In the genomic region with DNA sequence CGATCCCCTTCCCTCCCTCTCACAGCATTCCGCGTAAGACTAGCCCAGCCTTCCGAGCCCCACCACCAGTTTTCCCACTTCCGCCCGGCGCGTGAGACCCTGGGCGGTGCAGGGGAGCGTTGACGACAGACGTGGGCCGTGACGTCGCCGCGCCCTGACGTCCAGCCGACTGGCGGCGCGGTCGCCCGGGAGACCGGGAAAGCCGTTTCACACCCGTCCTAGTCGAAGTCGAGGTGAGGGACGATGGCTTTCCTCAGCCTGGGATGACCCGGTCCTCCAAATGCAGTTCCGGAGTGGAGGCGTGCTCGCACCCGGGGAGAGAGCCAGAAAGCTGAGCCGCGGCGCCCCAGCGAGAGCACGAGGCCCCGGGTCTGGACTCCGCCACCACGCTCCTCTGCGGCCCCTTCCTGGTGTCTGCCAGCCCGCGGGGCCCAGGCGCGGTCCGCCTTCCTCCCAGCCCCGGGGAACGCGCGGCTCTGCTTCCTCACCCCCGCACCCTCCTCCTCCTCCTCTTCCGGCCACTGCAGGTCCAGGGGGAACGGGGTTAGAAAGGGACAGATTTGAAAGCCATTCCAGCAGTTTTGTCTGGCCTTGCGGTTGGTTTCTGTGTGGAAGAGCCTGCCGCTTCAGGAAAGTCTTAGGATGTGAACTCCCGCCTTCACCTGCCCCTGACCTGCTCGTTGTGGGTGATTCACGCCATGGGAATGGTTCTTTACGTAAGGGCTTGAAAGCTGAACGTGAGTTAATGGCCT, we compare ENCODE assay signal across 8 cellular contexts. TPM values are rescaled to one million over a fixed set of nuclear protein-coding genes. Genes with fewer than 3 reads are reported as not detected.
DNase-seq lines count a peak whose midpoint lies in the region; ATAC-seq and TF ChIP-seq lines count a peak whose summit lies in the region.

A gene (plus strand): TSS at position 210 of the 752 bp plus-strand sequence. CDS start 2,977 bp downstream, outside the sequence.

- peak within 1 kb of the TSS; percentile 96 to 99 (median 97) for H3K27ac Mint-ChIP-seq in CD4-positive, CD25-positive, alpha-beta regulatory T cell

- peak within 1 kb of the TSS; percentile 88 for H3K4me3 ChIP-seq in CD4-positive, CD25-positive, alpha-beta regulatory T cell (ENCODE audit: low read depth, low read length)
- H3K4me3 ChIP-seq in NT2/D1 (ENCODE audit: insufficient read length, low read depth) (peak within 1 kb of the TSS; percentile 66), mucosa of descending colon (peak within 1 kb of the TSS; percentile 43)

- H3K27me3 ChIP-seq in CD4-positive, CD25-positive, alpha-beta regulatory T cell (ENCODE audit: control insufficient read depth, insufficient read depth, low read length): no peaks in the 10 kb centered on the region
- H3K27me3 ChIP-seq in NT2/D1 (ENCODE audit: insufficient read depth, insufficient read length): peaks cover 3% of the 10 kb centered on the region

- no peaks in the 10 kb centered on the region for H3K9me3 Mint-ChIP-seq in CD4-positive, CD25-positive, alpha-beta regulatory T cell

- peaks cover 5 to 22% (median 16%) of the 10 kb centered on the region in 4 donors for H3K4me1 Mint-ChIP-seq in CD4-positive, CD25-positive, alpha-beta regulatory T cell

- peaks cover 18% of the 10 kb centered on the region for H3K4me1 ChIP-seq in CD4-positive, CD25-positive, alpha-beta regulatory T cell (ENCODE audit: control insufficient read depth, insufficient read depth, low read length, poor library complexity, severe bottlenecking)
- H3K4me1 ChIP-seq in NT2/D1 (ENCODE audit: insufficient read depth, insufficient read length) (no peaks in the 10 kb centered on the region), mucosa of descending colon (ENCODE audit: low read depth) (no peaks in the 10 kb centered on the region)

- no peak for TF ChIP-seq CTCF in mucosa of descending colon (IDR thresholded peaks at IDR 0.05)

- H3K4me3 Mint-ChIP-seq in CD4-positive, CD25-positive, alpha-beta regulatory T cell: peak within 1 kb of the TSS; percentile 91 to 97 (median 93)

- ATAC-seq in CD4-positive, CD25-positive, alpha-beta regulatory T cell (ENCODE audit: low read depth in 2 of 2): peak; percentile 73 to 76
- ATAC-seq in GM19372 (IDR thresholded peaks at IDR 0.05; ENCODE audit: low read depth, unreplicated experiment) (peak; percentile 92), HG03520 (IDR thresholded peaks at IDR 0.05; ENCODE audit: unreplicated experiment) (peak; percentile 75), mucosa of descending colon (peak; percentile 91)

- peak within 1 kb of the TSS; percentile 79 for H3K27ac ChIP-seq in CD4-positive, CD25-positive, alpha-beta regulatory T cell (ENCODE audit: insufficient read depth, low read length, poor library complexity, severe bottlenecking)
- peak within 1 kb of the TSS; percentile 98 for H3K27ac ChIP-seq in epithelial cell of prostate

- no peaks in the 10 kb centered on the region for H3K9me3 ChIP-seq in CD4-positive, CD25-positive, alpha-beta regulatory T cell (ENCODE audit: control insufficient read depth in 2 of 2, low read length in 2 of 2)
- H3K9me3 ChIP-seq in NT2/D1 (ENCODE audit: insufficient read depth, low read length): no peaks in the 10 kb centered on the region
- H3K9me3 ChIP-seq in mucosa of descending colon: no peaks in the 10 kb centered on the region

- peaks cover 4% of the 10 kb centered on the region for H3K27me3 Mint-ChIP-seq in CD4-positive, CD25-positive, alpha-beta regulatory T cell

- H3K9ac ChIP-seq in NT2/D1 (ENCODE audit: insufficient read length, low read depth): peak within 1 kb of the TSS; percentile 77

- no peaks in the 10 kb centered on the region for H3K36me3 Mint-ChIP-seq in CD4-positive, CD25-positive, alpha-beta regulatory T cell

- peak; percentile 49 to 83 (median 58) for DNase-seq in CD4-positive, CD25-positive, alpha-beta regulatory T cell
- DNase-seq in NT2/D1 (ENCODE audit: low read depth, low spot score) (no peak), activated T-cell treated with anti-CD3 and anti-CD28 coated beads for 4 hours (peak; percentile 54), epithelial cell of prostate (ENCODE audit: low read depth, low spot score) (peak; percentile 91), mucosa of descending colon (peak; percentile 93)
- DNase-seq in stimulated activated CD8-positive, alpha-beta memory T cell treated with anti-CD3 and anti-CD28 coated beads, Interleukin-4, amount 100 ng/mL, for 1 hour (ENCODE audit: low read depth in 2 of 2, low spot score in 1 of 2): peak; percentile 29 to 39

- H3K36me3 ChIP-seq in CD4-positive, CD25-positive, alpha-beta regulatory T cell (ENCODE audit: control insufficient read depth, insufficient read depth, low read length): no peaks in the 10 kb centered on the region
- no peaks in the 10 kb centered on the region for H3K36me3 ChIP-seq in NT2/D1 (ENCODE audit: insufficient read depth, insufficient read length, low read length)
- no peaks in the 10 kb centered on the region for H3K36me3 ChIP-seq in mucosa of descending colon (ENCODE audit: low read depth)

- intact Hi-C loops in mucosa of descending colon (cut with DNase I, micrococcal nuclease): loop anchor here (10.0 kb wide), 2 partner anchors 248 to 308 kb away; no protein-coding TSS in a partner anchor

RNA-seq across cellular contexts. Expression of the gene that starts here (rescaled TPM):
- 0.99 TPM for total RNA-seq in CD4-positive, CD25-positive, alpha-beta regulatory T cell
- polyA plus RNA-seq in CD4-positive, CD25-positive, alpha-beta regulatory T cell: 1 to 10 TPM in 2 of 4 donors, under 1 TPM in 2; 0.44 to 2.4 (median 1.3) TPM
- 1 to 10 TPM; 1.9 to 3.5 (median 1.9) TPM for total RNA-seq in mucosa of descending colon
